ENCODE assay signal across 7 cellular contexts in the genomic region with DNA sequence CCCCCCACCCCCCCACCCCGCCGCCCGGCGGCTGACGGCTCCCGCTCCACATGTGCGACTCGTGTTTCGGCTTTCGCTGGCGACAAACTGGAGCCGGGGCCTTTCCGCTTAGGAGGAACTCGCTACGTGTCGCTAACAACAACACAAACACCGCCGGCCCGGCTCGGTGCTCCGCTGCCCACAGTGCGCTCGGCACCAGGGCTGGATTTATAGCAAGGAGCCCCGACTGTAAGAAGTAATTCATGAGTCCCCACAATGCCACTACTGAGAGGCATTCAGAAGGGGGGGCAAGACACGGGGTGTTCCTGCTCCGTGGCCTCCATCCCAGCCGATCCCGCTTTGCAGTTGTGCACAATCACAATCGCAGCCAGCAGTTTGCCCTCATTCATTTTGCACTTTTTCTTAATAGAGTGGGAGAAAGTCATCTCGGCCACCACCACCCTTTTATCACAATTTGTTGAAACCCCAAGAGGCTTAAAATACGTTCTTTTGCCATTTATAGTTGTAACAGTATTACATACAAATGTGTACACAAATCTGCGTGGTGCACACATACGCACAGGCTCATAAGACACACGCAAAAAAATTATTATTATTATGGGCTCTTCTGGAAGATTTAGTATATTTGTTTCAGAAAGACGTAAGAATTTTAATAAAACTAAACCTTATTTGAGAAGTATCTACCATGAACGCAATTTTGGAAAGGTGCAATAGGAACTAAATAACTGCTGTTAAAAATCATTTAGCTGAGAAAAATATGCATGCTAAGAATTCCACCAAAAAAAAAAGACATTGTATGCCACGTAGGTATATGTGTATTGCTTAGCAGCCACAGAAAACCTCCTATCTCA. TPM values are rescaled to one million over a fixed set of nuclear protein-coding genes. Genes with fewer than 3 reads are reported as not detected.
A peak's percentile ranks its signal among the peaks of the same experiment; 100 is the strongest.
DNase-seq lines count a peak whose midpoint lies in the region; ATAC-seq and TF ChIP-seq lines count a peak whose summit lies in the region.

No MANE protein-coding gene starts in this region.

- no peak overlapping the region for H4K91ac ChIP-seq in H9 (ENCODE audit: insufficient read length, low read depth, low read length)

- CTCF ChIA-PET in WTC11 (lab: Charles Lee), result interaction anchor here (0.9 kb wide), 1 partner anchor 55 kb away, joined by 3 read pairs; no protein-coding TSS in a partner anchor

- H3K4me1 Mint-ChIP-seq in H9 (peaks cover 29 to 35% of the 10 kb centered on the region in 2 experiments), WTC11 (peaks cover 33% of the 10 kb centered on the region)

- no peak overlapping the region for H2BK15ac ChIP-seq in H9 (ENCODE audit: low read depth, low read length)

- H3K36me3 Mint-ChIP-seq in H9 (ENCODE audit: insufficient read depth in 1 of 3, low read depth in 3 of 3), result no peaks in the 10 kb centered on the region
- H3K36me3 Mint-ChIP-seq in WTC11, result no peaks in the 10 kb centered on the region

- no peak overlapping the region for H2BK5ac ChIP-seq in H9 (ENCODE audit: insufficient read length, low read length)

- no peaks in the 10 kb centered on the region for H4K20me1 ChIP-seq in H9 (ENCODE audit: control insufficient read depth, insufficient read depth, insufficient read length)

- H3K27me3 ChIP-seq in H9 (ENCODE audit: insufficient read depth, low read length) (peaks cover 33% of the 10 kb centered on the region; the same call in 1 of the 2 replicates), right atrium auricular region (no peaks in the 10 kb centered on the region), rectal smooth muscle tissue (ENCODE audit: control insufficient read depth, insufficient read depth, low read length) (peaks cover 4% of the 10 kb centered on the region)

- H3K4ac ChIP-seq in H9 (ENCODE audit: low read depth, low read length), result no peak overlapping the region

- H2AFZ ChIP-seq in H9 (ENCODE audit: low read length), result no peak overlapping the region

- no peak overlapping the region for H3K56ac ChIP-seq in H9 (ENCODE audit: insufficient read length, low read depth, low read length)

- H3K9me3 ChIP-seq in H9 (ENCODE audit: control insufficient read depth, low read depth, low read length) (no peaks in the 10 kb centered on the region), right atrium auricular region (no peaks in the 10 kb centered on the region)

- ATAC-seq in WTC11 (peak; percentile 48), HG03045 (IDR thresholded peaks at IDR 0.05; ENCODE audit: unreplicated experiment) (no peak), HG02642 (IDR thresholded peaks at IDR 0.05; ENCODE audit: poor library complexity, unreplicated experiment) (no peak)

- POLR2A ChIA-PET in WTC11 (lab: Charles Lee), result no interaction called here

- TF ChIP-seq CTCF in H9 (conservative IDR thresholded peaks at IDR 0.05) (no peak), WTC11 (IDR thresholded peaks at IDR 0.05) (no peak), right atrium auricular region (IDR thresholded peaks at IDR 0.05) (no peak)

- H3K4me3 Mint-ChIP-seq in H9, result peak overlapping the region; percentile 62 to 82
- peak overlapping the region; percentile 74 for H3K4me3 Mint-ChIP-seq in WTC11

- H3K18ac ChIP-seq in H9 (ENCODE audit: insufficient read length, low read depth, low read length), result no peak overlapping the region

- H3K9me3 Mint-ChIP-seq in H9 (peaks cover 0 to 3% of the 10 kb centered on the region in 2 experiments; a peak in 2 of 5 replicates), WTC11 (no peaks in the 10 kb centered on the region)

- H2BK20ac ChIP-seq in H9 (ENCODE audit: low read depth, low read length, poor library complexity, severe bottlenecking), result no peak overlapping the region

- no peak overlapping the region for H3K14ac ChIP-seq in H9 (ENCODE audit: insufficient read depth, low read length)

- H3K4me3 ChIP-seq in right atrium auricular region (peak overlapping the region; percentile 18 to 44), rectal smooth muscle tissue (ENCODE audit: low read length) (peak overlapping the region; percentile 47)

- DNase-seq in H9 (peak; percentile 56), WTC11 (ENCODE audit: low spot score) (peak; percentile 61), right atrium auricular region (ENCODE audit: low spot score) (peak; percentile 70), AML-193 (lab: John Stamatoyannopoulos, UW) (no peak)

- H3K79me1 ChIP-seq in H9 (ENCODE audit: insufficient read depth, low read depth, low read length, poor library complexity, severe bottlenecking), result no peaks in the 10 kb centered on the region

- H4K5ac ChIP-seq in H9 (ENCODE audit: insufficient read length, low read depth, low read length), result no peak overlapping the region

- H3K36me3 ChIP-seq in right atrium auricular region (no peaks in the 10 kb centered on the region), rectal smooth muscle tissue (ENCODE audit: control insufficient read depth, insufficient read depth, low read length) (no peaks in the 10 kb centered on the region)

- H3T11ph ChIP-seq in H9 (ENCODE audit: low read length), result no peak overlapping the region

- H2BK12ac ChIP-seq in H9 (ENCODE audit: insufficient read length, low read depth, low read length), result no peak overlapping the region

- no peak overlapping the region for H2BK120ac ChIP-seq in H9 (ENCODE audit: low read depth, low read length, poor library complexity, severe bottlenecking)

- no peak overlapping the region for H3K27ac Mint-ChIP-seq in H9
- H3K27ac Mint-ChIP-seq in WTC11, result no peak overlapping the region

- peak overlapping the region; percentile 87 for H3K4me2 ChIP-seq in H9 (ENCODE audit: insufficient read depth, insufficient read length, low read length)

- H4K8ac ChIP-seq in H9 (replicated peaks; ENCODE audit: insufficient read length, low read depth, low read length), result no peak overlapping the region

- H3K23me2 ChIP-seq in H9 (ENCODE audit: insufficient read length, low read depth, low read length, poor library complexity, severe bottlenecking), result peaks cover 4% of the 10 kb centered on the region

- no peaks in the 10 kb centered on the region for H3K79me2 ChIP-seq in H9 (ENCODE audit: insufficient read depth, low read length)

- H3K27ac ChIP-seq in H9 (ENCODE audit: insufficient read length, low read depth, low read length), result no peak overlapping the region
- H3K27ac ChIP-seq in right atrium auricular region, result peak overlapping the region; percentile 80 to 83
- no peak overlapping the region for H3K27ac ChIP-seq in rectal smooth muscle tissue (ENCODE audit: low read depth, low read length)

- H3K27me3 Mint-ChIP-seq in H9 (ENCODE audit: low read depth), result peaks cover 99% of the 10 kb centered on the region
- H3K27me3 Mint-ChIP-seq in WTC11 (ENCODE audit: low read depth), result peaks cover 99% of the 10 kb centered on the region

- H3K23ac ChIP-seq in H9 (ENCODE audit: insufficient read length, low read depth, low read length), result no peak overlapping the region

- H2AK5ac ChIP-seq in H9 (ENCODE audit: insufficient read length, low read length), result no peak overlapping the region

- no peak overlapping the region for H3K9ac ChIP-seq in H9 (ENCODE audit: extremely low read depth, insufficient read length, low read length)
- H3K9ac ChIP-seq in rectal smooth muscle tissue (ENCODE audit: low read length), result no peak overlapping the region

- no CpG with 5 or more reads among the region's 37 CpGs for WGBS in H9 (ENCODE audit: extremely low coverage, insufficient read length, low lambda C conversion rate)

- no peaks in the 10 kb centered on the region for H3K4me1 ChIP-seq in H9 (ENCODE audit: insufficient read depth, low read length)
- H3K4me1 ChIP-seq in right atrium auricular region, result peaks cover 0 to 41% of the 10 kb centered on the region in 2 donors
- H3K4me1 ChIP-seq in rectal smooth muscle tissue (ENCODE audit: control insufficient read depth, insufficient read depth, low read length), result peaks cover 10% of the 10 kb centered on the region

TF ChIP-seq in WTC11, 78 proteins besides CTCF, POLR2A, EP300 and RAD21:
- TF ChIP-seq, protein P1, sequence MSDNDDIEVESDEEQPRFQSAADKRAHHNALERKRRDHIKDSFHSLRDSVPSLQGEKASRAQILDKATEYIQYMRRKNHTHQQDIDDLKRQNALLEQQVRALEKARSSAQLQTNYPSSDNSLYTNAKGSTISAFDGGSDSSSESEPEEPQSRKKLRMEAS (CRISPR knock-in tag; IDR thresholded peaks at IDR 0.05), result peak; percentile 23; the same call in 1 of the 2 replicates
- TF ChIP-seq, protein P2, sequence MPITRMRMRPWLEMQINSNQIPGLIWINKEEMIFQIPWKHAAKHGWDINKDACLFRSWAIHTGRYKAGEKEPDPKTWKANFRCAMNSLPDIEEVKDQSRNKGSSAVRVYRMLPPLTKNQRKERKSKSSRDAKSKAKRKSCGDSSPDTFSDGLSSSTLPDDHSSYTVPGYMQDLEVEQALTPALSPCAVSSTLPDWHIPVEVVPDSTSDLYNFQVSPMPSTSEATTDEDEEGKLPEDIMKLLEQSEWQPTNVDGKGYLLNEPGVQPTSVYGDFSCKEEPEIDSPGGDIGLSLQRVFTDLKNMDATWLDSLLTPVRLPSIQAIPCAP (CRISPR knock-in tag; IDR thresholded peaks at IDR 0.05), result no peak

RNA-seq across cellular contexts. Expression of gene EBF1, which starts 48.1 kb away (rescaled TPM):
- total RNA-seq in H9 (2021) (not detected in 2 replicates), WTC11 (2021) (0.11 to 0.39 TPM (median 0.16 TPM) in 3 replicates), right atrium auricular region (10 to 100 TPM in 1 of 2 donors, 1 to 10 TPM in 1; 8.2 to 13.9 TPM)

Comparison
In these comparisons a context has a peak if more than half of its experiments do, and no peak if none do; other contexts are left out.
1. DNase-seq: peak in H9 (single experiment), WTC11 (single experiment) and right atrium auricular region (single experiment); none in AML-193 (0 of 2).
2. H3K27ac ChIP-seq: peak in right atrium auricular region (2 of 2); none in H9 (single experiment) and rectal smooth muscle tissue (single experiment).